ENCODE assay signal across 8 cellular contexts in the genomic region with DNA sequence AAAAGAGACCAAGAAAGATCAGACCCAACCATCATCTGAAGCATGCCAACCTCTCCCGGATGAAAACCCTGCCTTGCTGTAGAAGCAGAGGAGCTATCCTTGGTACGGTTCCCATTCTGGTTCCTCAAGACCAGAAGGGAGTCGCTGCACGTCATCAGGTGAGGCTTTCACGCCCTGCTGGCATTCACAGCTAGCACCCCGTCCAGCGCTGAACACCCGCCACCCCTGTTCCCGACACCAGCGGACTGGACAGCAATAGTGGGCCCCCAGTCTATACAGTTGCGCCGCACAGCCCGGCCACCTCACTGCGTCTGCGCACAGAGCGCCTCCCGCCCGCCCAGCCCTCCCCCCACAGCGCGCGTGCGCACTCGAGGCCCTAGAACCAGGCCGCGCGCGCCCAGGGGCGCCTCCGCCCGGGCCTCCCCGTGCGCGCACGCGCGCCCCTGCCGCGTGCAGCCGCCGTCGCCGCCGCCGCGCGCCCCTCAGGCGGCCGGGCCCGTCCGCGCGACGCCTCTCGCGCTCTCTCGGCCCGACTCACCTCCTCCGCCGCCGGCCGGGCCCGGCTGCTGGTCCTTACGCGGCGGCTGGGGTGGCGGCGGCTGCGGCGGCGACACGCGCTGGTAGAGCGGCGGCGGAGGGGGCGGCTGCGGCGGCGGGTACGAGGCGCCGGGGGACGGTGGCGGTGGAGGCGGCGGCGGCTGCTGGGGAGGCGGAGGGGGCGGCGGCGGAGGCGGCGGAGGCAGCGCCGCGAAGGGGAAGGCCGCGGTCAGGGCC. TPM values are rescaled to one million over a fixed set of nuclear protein-coding genes. Genes with fewer than 3 reads are reported as not detected.
DNase-seq lines count a peak whose midpoint lies in the region; ATAC-seq and TF ChIP-seq lines count a peak whose summit lies in the region.

No MANE protein-coding gene starts in this region.

- intact Hi-C loops in activated naive CD4-positive, alpha-beta T cell treated with anti-CD3 and anti-CD28 coated beads for 36 hours (cut with micrococcal nuclease) = loop anchor here (1.0 to 5.0 kb wide), 14 partner anchors 13 to 720 kb away; a partner anchor contains a TSS

- H3K27me3 ChIP-seq in SJSA1 (replicated peaks) (no peaks in the 10 kb centered on the region), gastroesophageal sphincter (no peaks in the 10 kb centered on the region), neutrophil (no peaks in the 10 kb centered on the region)

- H3K36me3 ChIP-seq in SJSA1 = peaks cover 53% of the 10 kb centered on the region
- H3K36me3 ChIP-seq in gastroesophageal sphincter = peaks cover 11 to 45% of the 10 kb centered on the region in 2 donors
- H3K36me3 ChIP-seq in neutrophil = peaks cover 44% of the 10 kb centered on the region

- H3K9me3 ChIP-seq in SJSA1 (replicated peaks) = 0 out of 2 replicates have a peak, but pooled peaks cover 2% of the 10 kb centered on the region
- no peaks in the 10 kb centered on the region for H3K9me3 ChIP-seq in gastroesophageal sphincter
- H3K9me3 ChIP-seq in neutrophil = no peaks in the 10 kb centered on the region

- H3K27me3 Mint-ChIP-seq in activated naive CD4-positive, alpha-beta T cell treated with anti-CD3 and anti-CD28 coated beads for 36 hours (ENCODE audit: low read depth) = no peaks in the 10 kb centered on the region

- DNase-seq in SIG-M5 treated with dmso at 0.1 percent for 504 hours (lab: John Stamatoyannopoulos, UW; ENCODE audit: unreplicated experiment) (peak; percentile 74), SIG-M5 (lab: John Stamatoyannopoulos, UW) (no peak), HuH-7 (ENCODE audit: low spot score) (peak; percentile 84), SJSA1 (ENCODE audit: low read depth in 1 of 2, low spot score in 2 of 2) (peak; percentile 91 to 92), stromal cell of bone marrow (ENCODE audit: low read depth) (peak; percentile 61)
- peak; percentile 79 for DNase-seq in activated naive CD4-positive, alpha-beta T cell treated with anti-CD3 and anti-CD28 coated beads for 36 hours

- 0 to 3% methylated on average over 2 to 5 of the region's 98 CpGs for WGBS in gastroesophageal sphincter (ENCODE audit: low coverage in 1 of 2), 2 donors

- no peak for TF ChIP-seq CTCF in gastroesophageal sphincter (IDR thresholded peaks at IDR 0.05)
- peak; percentile 37 for TF ChIP-seq CTCF in neutrophil (IDR thresholded peaks at IDR 0.05)

- TF ChIP-seq POLR2A in gastroesophageal sphincter (IDR thresholded peaks at IDR 0.05) = no peak

- peak overlapping the region; percentile 92 for H3K4me3 Mint-ChIP-seq in activated naive CD4-positive, alpha-beta T cell treated with anti-CD3 and anti-CD28 coated beads for 36 hours

- peak; percentile 27 for ATAC-seq in gastroesophageal sphincter

- H3K27ac ChIP-seq in SJSA1 (peak overlapping the region; percentile 85), gastroesophageal sphincter (peak overlapping the region; percentile 97 to 100 (median 100)), neutrophil (peak overlapping the region; percentile 99)

- H3K4me1 ChIP-seq in SJSA1 (replicated peaks) (peaks cover 18% of the 10 kb centered on the region), gastroesophageal sphincter (peaks cover 29 to 54% (median 36%) of the 10 kb centered on the region in 3 donors), neutrophil (ENCODE audit: control insufficient read depth in 1 of 2, insufficient read depth in 1 of 2, low read depth in 1 of 2, low read length in 1 of 2) (peaks cover 58 to 65% of the 10 kb centered on the region in 2 experiments)

- no peaks in the 10 kb centered on the region for H3K9me3 Mint-ChIP-seq in activated naive CD4-positive, alpha-beta T cell treated with anti-CD3 and anti-CD28 coated beads for 36 hours

- no peak for TF ChIP-seq EP300 in gastroesophageal sphincter (IDR thresholded peaks at IDR 0.05)

- H3K4me3 ChIP-seq in SJSA1 = peak overlapping the region; percentile 98
- peak overlapping the region; percentile 77 to 87 for H3K4me3 ChIP-seq in gastroesophageal sphincter
- peak overlapping the region; percentile 79 to 95 for H3K4me3 ChIP-seq in neutrophil (ENCODE audit: low read depth in 1 of 2, low read length in 1 of 2)

- peak overlapping the region; percentile 83 for H3K27ac Mint-ChIP-seq in activated naive CD4-positive, alpha-beta T cell treated with anti-CD3 and anti-CD28 coated beads for 36 hours

- peaks cover 63% of the 10 kb centered on the region for H3K4me1 Mint-ChIP-seq in activated naive CD4-positive, alpha-beta T cell treated with anti-CD3 and anti-CD28 coated beads for 36 hours (ENCODE audit: low read depth)

- CTCF ChIA-PET in activated naive CD4-positive, alpha-beta T cell treated with anti-CD3 and anti-CD28 coated beads for 36 hours (lab: Charles Lee) = interaction anchor here (0.6 to 1.2 kb wide), 2 partner anchors 26 to 30 kb away, joined by 3 read pairs; no protein-coding TSS in a partner anchor

- peaks cover 54% of the 10 kb centered on the region for H3K36me3 Mint-ChIP-seq in activated naive CD4-positive, alpha-beta T cell treated with anti-CD3 and anti-CD28 coated beads for 36 hours (ENCODE audit: low read depth)

RNA-seq across cellular contexts. Expression of a gene that starts 0.7 kb away (rescaled TPM):
- 154 and 170 TPM in 2 replicates for total RNA-seq in SJSA1 (2014; rRNA removed; shearing (Covaris generic))
- 100 to 1,000 TPM; 303 to 320 TPM for total RNA-seq in activated naive CD4-positive, alpha-beta T cell treated with anti-CD3 and anti-CD28 coated beads for 36 hours
- total RNA-seq in gastroesophageal sphincter = 100 to 1,000 TPM; 187 to 314 (median 253) TPM

RNA-seq across cellular contexts. Expression of a gene that starts 17.9 kb away (rescaled TPM):
- total RNA-seq in SJSA1 (2014; rRNA removed; shearing (Covaris generic)) = 0.45 TPM in 1 of 2 replicates, not detected in the other
- under 1 TPM; 0.64 to 0.89 TPM for total RNA-seq in activated naive CD4-positive, alpha-beta T cell treated with anti-CD3 and anti-CD28 coated beads for 36 hours
- 10 to 100 TPM; 10.5 to 55.2 (median 32.8) TPM for total RNA-seq in gastroesophageal sphincter

RNA-seq across cellular contexts. Expression of a gene that starts 25.4 kb away (rescaled TPM):
- total RNA-seq in SJSA1 (2014; rRNA removed; shearing (Covaris generic)) = 19.2 and 22.9 TPM in 2 replicates
- 10 to 100 TPM; 69.5 to 73.9 TPM for total RNA-seq in activated naive CD4-positive, alpha-beta T cell treated with anti-CD3 and anti-CD28 coated beads for 36 hours
- total RNA-seq in gastroesophageal sphincter = 10 to 100 TPM; 17.6 to 24.0 (median 19.6) TPM

RNA-seq across cellular contexts. Expression of a gene that starts 32.7 kb away (rescaled TPM):
- total RNA-seq in SJSA1 (2014; rRNA removed; shearing (Covaris generic)) = 13.8 and 22.0 TPM in 2 replicates
- total RNA-seq in activated naive CD4-positive, alpha-beta T cell treated with anti-CD3 and anti-CD28 coated beads for 36 hours = 10 to 100 TPM; 23.9 TPM
- 10 to 100 TPM in 2 of 4 donors, 1 to 10 TPM in 2; 7.1 to 20.9 (median 11.6) TPM for total RNA-seq in gastroesophageal sphincter

RNA-seq across cellular contexts. Expression of a gene that starts 33.7 kb away (rescaled TPM):
- total RNA-seq in SJSA1 (2014; rRNA removed; shearing (Covaris generic)) = 0.08 and 3.1 TPM in 2 replicates
- total RNA-seq in activated naive CD4-positive, alpha-beta T cell treated with anti-CD3 and anti-CD28 coated beads for 36 hours = 1 to 10 TPM; 5.2 to 5.6 TPM
- 10 to 100 TPM; 34.5 to 84.9 (median 41.1) TPM for total RNA-seq in gastroesophageal sphincter
